19 cellular contexts compared by ENCODE assay signal in genomic region chr18:435940-436339, GRCh38.
DNase-seq lines count a peak whose midpoint lies in the region; ATAC-seq and TF ChIP-seq lines count a peak whose summit lies in the region.
"Had no signal": no experiment of that assay in that cellular context is flagged by ENCODE, and none has a peak within 500 bp of the region (broad histone marks: within the 10 kb centered on the region; RNA-seq: fewer than 3 reads in every experiment).

No MANE protein-coding gene starts in this region.

- H3K36me3 ChIP-seq in mucosa of descending colon (ENCODE audit: low read depth), result no peaks in the 10 kb centered on the region
- H3K36me3 ChIP-seq: SJCRH30 had no signal

- no peak for ATAC-seq in GM19023 (IDR thresholded peaks at IDR 0.05; ENCODE audit: unreplicated experiment)
- no peak for ATAC-seq in mucosa of descending colon

- H3K4me1 ChIP-seq in mucosa of descending colon (ENCODE audit: low read depth), result no peaks in the 10 kb centered on the region
- H3K4me1 ChIP-seq: parathyroid adenoma, SJCRH30 had no signal

- no peaks in the 10 kb centered on the region for H3K9me3 ChIP-seq in mucosa of descending colon
- H3K9me3 ChIP-seq: SJCRH30 had no signal

- TF ChIP-seq CTCF in epithelial cell of proximal tubule (conservative IDR thresholded peaks at IDR 0.05; ENCODE audit: low read depth, low read length), result no peak
- no peak for TF ChIP-seq CTCF in mucosa of descending colon (IDR thresholded peaks at IDR 0.05)

- H3K4me3 ChIP-seq in epithelial cell of proximal tubule (ENCODE audit: low read depth, low read length), result no peak overlapping the region
- no peak overlapping the region for H3K4me3 ChIP-seq in mucosa of descending colon
- H3K4me3 ChIP-seq: BLaER1 treated with 17β-estradiol and CSF1 and Interleukin-3, amounts not matched to agents 10 nM and 100 nM; SJCRH30; skin epidermis had no signal

- intact Hi-C loops in mucosa of descending colon (cut with DNase I, micrococcal nuclease), result no loop called here

- DNase-seq in RPMI7951 (ENCODE audit: low read depth), result peak; percentile 41
- DNase-seq in epithelial cell of proximal tubule (ENCODE audit: low read depth), result peak; percentile 78
- peak; percentile 59 for DNase-seq in left kidney (ENCODE audit: low read depth, low spot score)
- no peak for DNase-seq in mucosa of descending colon
- DNase-seq in NCI-H2227 (lab: John Stamatoyannopoulos, UW; ENCODE audit: unreplicated experiment), result no peak
- no peak for DNase-seq in SKM-1 treated with dmso at 0.1 percent for 144 hours (lab: John Stamatoyannopoulos, UW; ENCODE audit: unreplicated experiment)
- DNase-seq: activated CD8-positive, alpha-beta memory T cell treated with anti-CD3 and anti-CD28 coated beads for 24 hours; activated naive CD8-positive, alpha-beta T cell treated with anti-CD3 and anti-CD28 coated beads, Interleukin-2, amount 10 ng/mL, durations not matched to agents 7 days and 5 days; DMS 273 treated with DMSO at 0.1 percent for 48 hours; foreskin melanocyte; naive B cell; NCI-H1436 treated with DMSO at 0.1 percent for 48 hours; NCI-H2171; SJCRH30; stimulated activated CD4-positive, alpha-beta T cell treated with anti-CD3 and anti-CD28 coated beads, Interleukin-4, amount 100 ng/mL, for 1 hour had no signal

Comparison
In these comparisons a context has a peak if more than half of its experiments do, and no peak if none do; other contexts are left out.
1. DNase-seq: peak in RPMI7951 (single experiment), epithelial cell of proximal tubule (single experiment) and left kidney (single experiment); none in mucosa of descending colon (0 of 3), NCI-H2227 (single experiment) and SKM-1 treated with dmso at 0.1 percent for 144 hours (single experiment).